7 cellular contexts compared by ENCODE assay signal in the genomic region with DNA sequence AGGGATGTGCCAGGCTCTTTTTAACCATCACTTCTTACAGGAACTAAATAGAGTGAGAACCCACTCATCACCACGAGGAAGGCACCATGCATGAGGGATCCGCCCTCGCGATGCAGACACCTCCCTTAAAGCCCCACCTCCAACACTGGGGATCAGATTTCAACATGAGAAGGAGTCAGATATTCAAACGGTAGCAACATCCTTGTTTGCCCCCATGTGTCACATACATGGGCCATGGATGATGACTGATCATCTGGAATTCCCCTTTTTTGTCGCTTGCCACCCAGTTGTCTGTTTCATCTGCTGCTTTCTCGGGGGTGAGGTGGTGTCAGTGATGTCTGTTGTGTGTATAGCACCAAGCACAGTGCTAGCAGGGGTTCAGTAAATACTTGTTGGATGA. TPM values are rescaled to one million over a fixed set of nuclear protein-coding genes. Genes with fewer than 3 reads are reported as not detected.
DNase-seq lines count a peak whose midpoint lies in the region; ATAC-seq and TF ChIP-seq lines count a peak whose summit lies in the region.

No MANE protein-coding gene starts in this region.

- no peaks in the 10 kb centered on the region for H3K27me3 Mint-ChIP-seq in neural crest cell (ENCODE audit: low read depth)
- no peaks in the 10 kb centered on the region for H3K27me3 Mint-ChIP-seq in Calu3 (ENCODE audit: unreplicated experiment)

- TF ChIP-seq CTCF in neural crest cell (conservative IDR thresholded peaks at IDR 0.05): no peak
- no peak for TF ChIP-seq CTCF in left lung (IDR thresholded peaks at IDR 0.05)
- no peak for TF ChIP-seq CTCF in Calu3 (IDR thresholded peaks at IDR 0.05; ENCODE audit: unreplicated experiment)

- no peak overlapping the region for H3K4me3 ChIP-seq in left lung

- H3K4me1 Mint-ChIP-seq in neural crest cell (peaks cover 57% of the 10 kb centered on the region), Calu3 (ENCODE audit: low read depth, unreplicated experiment) (peaks cover 33% of the 10 kb centered on the region)

- peak; percentile 46 for ATAC-seq in GM19395 (IDR thresholded peaks at IDR 0.05; ENCODE audit: unreplicated experiment)
- peak; percentile 51 for ATAC-seq in HG03175 (IDR thresholded peaks at IDR 0.05; ENCODE audit: unreplicated experiment)
- no peak for ATAC-seq in left lung

- peak overlapping the region in 1 of 2 donors; percentile 83 for H3K27ac ChIP-seq in left lung

- H3K27ac Mint-ChIP-seq in neural crest cell (ENCODE audit: unreplicated experiment): peak overlapping the region; percentile 38
- H3K27ac Mint-ChIP-seq in Calu3 (ENCODE audit: unreplicated experiment): no peak overlapping the region

- no peaks in the 10 kb centered on the region for H3K36me3 ChIP-seq in left lung

- H3K9me3 ChIP-seq in left lung: no peaks in the 10 kb centered on the region

- H3K4me3 Mint-ChIP-seq in neural crest cell: no peak overlapping the region
- no peak overlapping the region for H3K4me3 Mint-ChIP-seq in Calu3 (ENCODE audit: low read depth, unreplicated experiment)

- CTCF ChIA-PET in Calu3 (lab: Charles Lee): no interaction called here

- H3K9me3 Mint-ChIP-seq in neural crest cell (no peaks in the 10 kb centered on the region), Calu3 (ENCODE audit: low read depth, unreplicated experiment) (no peaks in the 10 kb centered on the region)

- peak; percentile 42 to 67 for DNase-seq in activated CD4-positive, alpha-beta T cell treated with anti-CD3 and anti-CD28 coated beads, Interleukin-2, amount 50 U/mL, for 48 hours
- DNase-seq in neural crest cell (ENCODE audit: low read depth, low spot score) (no peak), left lung (no peak), Calu3 (no peak), HCEC 1CT (no peak)

- intact Hi-C loops in left lung (cut with DNase I): no loop called here
- intact Hi-C loops in Calu3 (cut with micrococcal nuclease; ENCODE audit: unreplicated experiment): no loop called here

- BruUV-seq in Calu3 (replicated peaks; lab: Mats Ljungman, UMichigan): no TSS peak

- H3K4me1 ChIP-seq in left lung: peaks cover 12 to 71% of the 10 kb centered on the region in 2 donors

- H3K36me3 Mint-ChIP-seq in neural crest cell (ENCODE audit: low read depth) (peaks cover 13% of the 10 kb centered on the region), Calu3 (ENCODE audit: insufficient read depth, unreplicated experiment) (no peaks in the 10 kb centered on the region)

- H3K27me3 ChIP-seq in left lung: no peaks in the 10 kb centered on the region

RNA-seq across cellular contexts. Expression of gene NCK2, which starts 57.9 kb away (rescaled TPM):
- total RNA-seq in neural crest cell (67.7 and 71.9 TPM in 2 replicates), left lung (10 to 100 TPM; 37.6 to 43.5 TPM), Calu3 (2022) (88.6 and 96.9 TPM in 2 replicates)

Comparison
In these comparisons a context has a peak if more than half of its experiments do, and no peak if none do; other contexts are left out.
1. DNase-seq: peak in activated CD4-positive, alpha-beta T cell treated with anti-CD3 and anti-CD28 coated beads, Interleukin-2, amount 50 U/mL, for 48 hours (2 of 2); none in neural crest cell (single experiment), left lung (0 of 2), Calu3 (single experiment) and HCEC 1CT (single experiment).